27 cellular contexts compared by ENCODE assay signal in genomic region chr12:13112968-13113367, GRCh38. TPM values are rescaled to one million over a fixed set of nuclear protein-coding genes. Genes with fewer than 3 reads are reported as not detected.
DNase-seq lines count a peak whose midpoint lies in the region; ATAC-seq, FAIRE-seq and TF ChIP-seq lines count a peak whose summit lies in the region.
"Had no signal": no experiment of that assay in that cellular context is flagged by ENCODE, and none has a peak within 500 bp of the region (broad histone marks: within the 10 kb centered on the region; RNA-seq: fewer than 3 reads in every experiment).

No MANE protein-coding gene starts in this region.

- H3K9ac ChIP-seq in HepG2 (ENCODE audit: insufficient read depth, low read depth, low read length) = no peak overlapping the region
- H3K9ac ChIP-seq in neuronal stem cell (ENCODE audit: low read depth, low read length, poor library complexity) = no peak overlapping the region
- H3K9ac ChIP-seq: BLaER1 treated with 17β-estradiol and CSF1 and Interleukin-3, amounts not matched to agents 10 nM and 100 nM had no signal

- peaks cover 5% of the 10 kb centered on the region; the same call in 1 of the 2 replicates for H3K4me1 ChIP-seq in HepG2 (ENCODE audit: insufficient read depth, low read length)
- H3K4me1 ChIP-seq in right lobe of liver = no peaks in the 10 kb centered on the region
- H3K4me1 ChIP-seq in neuronal stem cell (ENCODE audit: control insufficient read depth in 2 of 2, insufficient read depth in 1 of 2, low read depth in 1 of 2, low read length in 2 of 2) = peaks cover 10 to 28% of the 10 kb centered on the region in 2 donors
- H3K4me1 ChIP-seq in upper lobe of right lung = no peaks in the 10 kb centered on the region
- H3K4me1 ChIP-seq: BE2C had no signal

- H3K14ac ChIP-seq in neuronal stem cell (ENCODE audit: low read length) = no peak overlapping the region

- CTCF ChIA-PET in HepG2 (lab: Yijun Ruan, JAX; ENCODE audit: low intra/inter-chr PET ratio, low total read pairs) = no interaction called here

- H3K36me3 ChIP-seq in HepG2 (replicated peaks in 1 of 2; ENCODE audit: control insufficient read depth in 1 of 2, insufficient read depth in 2 of 2, low read length in 2 of 2) (no peaks in the 10 kb centered on the region), right lobe of liver (no peaks in the 10 kb centered on the region), neuronal stem cell (replicated peaks in 1 of 2; ENCODE audit: control insufficient read depth in 2 of 2, insufficient read depth in 2 of 2, low read length in 2 of 2) (no peaks in the 10 kb centered on the region), upper lobe of right lung (no peaks in the 10 kb centered on the region)
- H3K36me3 ChIP-seq: BE2C had no signal

- FAIRE-seq in HepG2 (lab: Jason Lieb, UNC) = no peak
- FAIRE-seq: A204.1, D721Med, GM19239, H54 had no signal

- no peak overlapping the region for H4K91ac ChIP-seq in neuronal stem cell (ENCODE audit: low read depth, low read length, poor library complexity)

- H3K4me3 ChIP-seq in HepG2 (replicated peaks in 1 of 3; ENCODE audit: insufficient read depth in 1 of 3, low read depth in 2 of 3, low read length in 3 of 3) (no peak overlapping the region), right lobe of liver (no peak overlapping the region), neuronal stem cell (ENCODE audit: low read length in 2 of 2) (no peak overlapping the region), upper lobe of right lung (no peak overlapping the region)
- H3K4me3 ChIP-seq: BLaER1 treated with 17β-estradiol and CSF1 and Interleukin-3, amounts not matched to agents 10 nM and 100 nM; GM12878 had no signal

- TF ChIP-seq RAD21 in HepG2 (CRISPR knock-in tag; IDR thresholded peaks at IDR 0.05) = no peak

- in situ Hi-C loops in HepG2 (cut with HindIII; ENCODE audit: extremely low pct_ligation_motif_present, low pct_unique_long_range_greater_than_20kb) = no loop called here

- H2BK12ac ChIP-seq in neuronal stem cell (ENCODE audit: low read length) = peak overlapping the region; percentile 34

- no peak overlapping the region for H2BK15ac ChIP-seq in neuronal stem cell (ENCODE audit: low read length)

- TF ChIP-seq EP300 in HepG2 (IDR thresholded peaks at IDR 0.05; ENCODE audit: low read depth in 2 of 2, low read length in 2 of 2) (no peak), HepG2 (CRISPR knock-in tag; IDR thresholded peaks at IDR 0.05; ENCODE audit: borderline replicate concordance) (no peak)

- H3K27me3 ChIP-seq in HepG2 (ENCODE audit: control insufficient read depth in 1 of 2, insufficient read depth in 2 of 2, low read length in 2 of 2) = peaks cover 1 to 31% of the 10 kb centered on the region in 2 experiments; a peak in 4 of 5 replicates
- no peaks in the 10 kb centered on the region for H3K27me3 ChIP-seq in right lobe of liver
- no peaks in the 10 kb centered on the region for H3K27me3 ChIP-seq in neuronal stem cell (ENCODE audit: control insufficient read depth in 3 of 3, insufficient read depth in 3 of 3, low read depth in 1 of 3, low read length in 3 of 3)
- no peaks in the 10 kb centered on the region for H3K27me3 ChIP-seq in upper lobe of right lung
- H3K27me3 ChIP-seq: BLaER1 treated with 17β-estradiol and CSF1 and Interleukin-3, amounts not matched to agents 10 nM and 100 nM had no signal

- no peak for TF ChIP-seq POLR2A in HepG2 (IDR thresholded peaks at IDR 0.05; ENCODE audit: insufficient read depth in 1 of 2, low read depth in 2 of 2, low read length in 2 of 2)
- TF ChIP-seq POLR2A in right lobe of liver (IDR thresholded peaks at IDR 0.05) = no peak

- peaks cover 6% of the 10 kb centered on the region; the same call in 1 of the 2 replicates for H3K9me3 ChIP-seq in HepG2 (ENCODE audit: low read length)
- H3K9me3 ChIP-seq in right lobe of liver = no peaks in the 10 kb centered on the region
- peaks cover 4 to 14% of the 10 kb centered on the region in 2 donors for H3K9me3 ChIP-seq in neuronal stem cell (replicated peaks in 1 of 2; ENCODE audit: control insufficient read depth in 2 of 2, insufficient read depth in 1 of 2, low read depth in 1 of 2, low read length in 2 of 2)
- H3K9me3 ChIP-seq in upper lobe of right lung = no peaks in the 10 kb centered on the region
- H3K9me3 ChIP-seq: BE2C had no signal

- TF ChIP-seq CTCF in HepG2 (CRISPR knock-in tag; IDR thresholded peaks at IDR 0.05) (no peak), right lobe of liver (IDR thresholded peaks at IDR 0.05) (no peak), upper lobe of right lung (IDR thresholded peaks at IDR 0.05) (no peak)

- intact Hi-C loops in HepG2 (cut with micrococcal nuclease; ENCODE audit: unreplicated experiment) (no loop called here), right lobe of liver (cut with DNase I) (no loop called here), upper lobe of right lung (cut with DNase I) (no loop called here)

- H3K4me2 ChIP-seq in HepG2 (ENCODE audit: low read depth, low read length) = no peak overlapping the region
- no peak overlapping the region for H3K4me2 ChIP-seq in neuronal stem cell (ENCODE audit: insufficient read depth, low read length, poor library complexity, severe bottlenecking)

- no TSS peak for BruUV-seq in HepG2 (replicated peaks; lab: Mats Ljungman, UMichigan)

- POLR2A ChIA-PET in HepG2 (lab: Yijun Ruan, JAX) = no interaction called here

- H2AFZ ChIP-seq in HepG2 (ENCODE audit: low read length) (no peak overlapping the region), neuronal stem cell (ENCODE audit: low read length) (no peak overlapping the region)

- H2BK120ac ChIP-seq in neuronal stem cell (ENCODE audit: low read depth, low read length) = no peak overlapping the region

- H3K23ac ChIP-seq in neuronal stem cell (ENCODE audit: low read depth, low read length, poor library complexity) = no peak overlapping the region

- DNase-seq in HepG2 (ENCODE audit: low spot score) = no peak
- no peak for DNase-seq in right lobe of liver
- peak; percentile 17 for DNase-seq in cerebellar cortex (ENCODE audit: low spot score)
- DNase-seq in neuronal stem cell (ENCODE audit: low spot score) = no peak
- no peak for DNase-seq in activated CD4-positive, alpha-beta T cell treated with anti-CD3 and anti-CD28 coated beads for 48 hours
- DNase-seq in upper lobe of right lung = no peak
- no peak for DNase-seq in MV-4-11 (lab: John Stamatoyannopoulos, UW)
- DNase-seq: ACHN; AML-193; BE2C; CD4-positive, alpha-beta T cell; CD8-positive, alpha-beta memory T cell; DMS 273 treated with DMSO at 0.1 percent for 48 hours; DMS79; EL; GDM1; GOT3; HCEC 1CT had no signal

- H2AK5ac ChIP-seq in neuronal stem cell (ENCODE audit: low read depth, low read length) = no peak overlapping the region

- no peak overlapping the region for H2BK5ac ChIP-seq in neuronal stem cell (ENCODE audit: low read length)

- no peak for ATAC-seq in HepG2
- ATAC-seq in right lobe of liver = no peak
- no peak for ATAC-seq in GM21529 (IDR thresholded peaks at IDR 0.05; ENCODE audit: unreplicated experiment)
- no peak for ATAC-seq in upper lobe of right lung
- ATAC-seq: GM12878 had no signal

- H3K27ac ChIP-seq in HepG2 (ENCODE audit: extremely low read length, insufficient read depth, low read length) (no peak overlapping the region), right lobe of liver (no peak overlapping the region), neuronal stem cell (replicated peaks; ENCODE audit: low read length) (peak overlapping the region; percentile 19), upper lobe of right lung (no peak overlapping the region)
- H3K27ac ChIP-seq: 22Rv1; BLaER1 treated with 17β-estradiol and CSF1 and Interleukin-3, amounts not matched to agents 10 nM and 100 nM had no signal

- no peak overlapping the region for H3K4ac ChIP-seq in neuronal stem cell (ENCODE audit: low read length)

- H4K20me1 ChIP-seq in HepG2 (ENCODE audit: insufficient read depth, low read length) = no peaks in the 10 kb centered on the region
- H4K20me1 ChIP-seq: BLaER1 treated with 17β-estradiol and CSF1 and Interleukin-3, amounts not matched to agents 10 nM and 100 nM had no signal

- no peaks in the 10 kb centered on the region for H3K79me2 ChIP-seq in HepG2 (ENCODE audit: insufficient read depth, low read length)

- H3K18ac ChIP-seq in neuronal stem cell (ENCODE audit: low read length) = peak overlapping the region; percentile 15

- no peak overlapping the region for H4K8ac ChIP-seq in neuronal stem cell (ENCODE audit: low read depth, low read length)

- H3K79me1 ChIP-seq in neuronal stem cell (ENCODE audit: low read depth, low read length) = no peaks in the 10 kb centered on the region

- 2% methylated on average over 6 of the region's 6 CpGs for WGBS in HepG2 (ENCODE audit: low lambda C conversion rate)
- WGBS in right lobe of liver (ENCODE audit: insufficient coverage, low coverage, low lambda C conversion rate, missing lambda C conversion rate) = 65% methylated on average over 6 of the region's 6 CpGs
- no CpG with 5 or more reads among the region's 6 CpGs for WGBS in neuronal stem cell (ENCODE audit: extremely low coverage in 2 of 2, insufficient read length in 2 of 2, insufficient replicate concordance in 1 of 2), 2 donors

RNA-seq across cellular contexts. Expression of gene GSG1, which starts 9.5 kb away (rescaled TPM):
- total RNA-seq in HepG2 (2016; rRNA removed; fragmentation: Illumina TruSeq; extraction: Trizol) (not detected in 2 replicates), right lobe of liver (not detected), upper lobe of right lung (not detected)
- total RNA-seq in HepG2 (2016; cell fraction: cytosol; rRNA removed; fragmentation: Illumina TruSeq; extraction: Trizol; ENCODE audit: low read depth) = not detected in 2 replicates
- total RNA-seq in HepG2 (2016; cell fraction: insoluble cytoplasmic fraction; rRNA removed; fragmentation: Illumina TruSeq; extraction: Trizol) = not detected in 2 replicates
- total RNA-seq in HepG2 (2016; cell fraction: membrane; rRNA removed; fragmentation: Illumina TruSeq; extraction: Trizol) = not detected in 2 replicates
- not detected in 2 replicates for total RNA-seq in HepG2 (2016; cell fraction: nucleus; rRNA removed; fragmentation: Illumina TruSeq; extraction: Trizol)
- not detected in 2 replicates for polyA plus RNA-seq in HepG2 (2011; rRNA removed)
- not detected in 2 replicates for polyA plus RNA-seq in HepG2 (2011; cell fraction: cytosol; rRNA removed)
- not detected in 2 replicates for polyA plus RNA-seq in HepG2 (2011; cell fraction: nucleus; rRNA removed)
- polyA plus RNA-seq in HepG2 (2012) = not detected in 2 replicates
- polyA plus RNA-seq in HepG2 (2016; cell fraction: cytosol; fragmentation: Illumina TruSeq; extraction: Trizol; ENCODE audit: low read depth) = not detected in 2 replicates
- polyA plus RNA-seq in HepG2 (2016; cell fraction: insoluble cytoplasmic fraction; fragmentation: Illumina TruSeq; extraction: Trizol; ENCODE audit: low read depth) = not detected in 2 replicates
- not detected in 2 replicates for polyA plus RNA-seq in HepG2 (2016; cell fraction: membrane; fragmentation: Illumina TruSeq; extraction: Trizol; ENCODE audit: low read depth)
- polyA plus RNA-seq in HepG2 (2016; cell fraction: nucleus; fragmentation: Illumina TruSeq; extraction: Trizol; ENCODE audit: insufficient read depth, low read depth) = not detected in 2 replicates
- 0.26 TPM in 1 of 2 replicates, not detected in the other for polyA minus RNA-seq in HepG2 (2011; rRNA and poly(A)+ RNA removed; ENCODE audit: low replicate concordance)
- polyA minus RNA-seq in HepG2 (2011; cell fraction: cytosol; rRNA and poly(A)+ RNA removed) = not detected in 2 replicates
- not detected in 2 replicates for polyA minus RNA-seq in HepG2 (2011; cell fraction: nucleus; rRNA and poly(A)+ RNA removed)
- 0.04 TPM for polyA plus RNA-seq in neuronal stem cell (2013, experiment 1 of 2)
- polyA plus RNA-seq in neuronal stem cell (2013, experiment 2 of 2) = not detected
- total RNA-seq: CD4-positive, alpha-beta T cell; CD8-positive, alpha-beta memory T cell; GM12878 had no signal
- polyA plus RNA-seq: CD14-positive monocyte; CD8-positive, alpha-beta memory T cell; GM12878 had no signal
